In genomic region chr17:18442532-18442931, GRCh38 we compare ENCODE assay signal across 7 cellular contexts. TPM values are rescaled to one million over a fixed set of nuclear protein-coding genes. Genes with fewer than 3 reads are reported as not detected.
"Had no signal": no experiment of that assay in that cellular context is flagged by ENCODE, and none has a peak within 500 bp of the region (broad histone marks: within the 10 kb centered on the region; RNA-seq: fewer than 3 reads in every experiment).

No MANE protein-coding gene starts in this region.

RNA-seq across cellular contexts. Expression of gene LGALS9C, which starts 34.1 kb away (rescaled TPM):
- total RNA-seq: LHCN-M2, MCF 10A, OCI-LY7, PC-3, Right ventricle myocardium inferior, RPMI7951, SJCRH30 had no signal
